In the genomic region with DNA sequence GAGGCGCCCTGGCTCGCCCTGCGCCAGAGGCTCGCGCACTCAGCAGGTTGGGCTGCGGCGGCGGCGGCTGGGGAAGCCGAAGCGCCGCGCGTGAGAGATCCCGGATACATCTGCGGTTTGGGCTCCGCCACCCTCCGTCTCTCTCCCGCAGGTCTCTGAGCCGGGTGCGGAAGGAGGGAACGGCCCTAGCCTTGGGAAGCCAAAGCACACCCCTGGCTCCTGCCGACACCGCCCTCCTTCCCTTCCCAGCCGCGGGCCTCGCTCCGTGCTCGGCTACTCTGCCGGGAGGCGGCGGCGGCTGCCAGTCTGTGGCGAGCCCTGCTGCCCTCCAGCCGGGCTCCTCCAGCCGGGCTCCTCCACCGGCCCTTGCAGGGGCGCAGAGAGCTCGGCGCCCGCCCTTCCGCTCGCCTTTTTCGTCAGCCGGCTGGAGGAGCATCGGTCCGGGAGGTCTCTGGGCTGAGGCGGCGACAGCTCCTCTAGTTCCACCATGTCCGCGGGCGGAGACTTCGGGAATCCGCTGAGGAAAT, we compare ENCODE assay signal across 8 cellular contexts. TPM values are rescaled to one million over a fixed set of nuclear protein-coding genes. Genes with fewer than 3 reads are reported as not detected.
DNase-seq lines count a peak whose midpoint lies in the region; ATAC-seq and TF ChIP-seq lines count a peak whose summit lies in the region.
"Not testable (repeated sequence)": the region's sequence is repeated elsewhere in the genome, so short reads cannot be mapped to it uniquely, and the experiment has no call there.
"Had no signal": no experiment of that assay in that cellular context is flagged by ENCODE, and none has a peak within 500 bp of the region (broad histone marks: within the 10 kb centered on the region; RNA-seq: fewer than 3 reads in every experiment).

RAB6C (plus strand) TSS at position 38 of the 527 bp plus-strand sequence; CDS start at position 488, 450 bp downstream.

- not testable (repeated sequence) for H3K9me3 ChIP-seq in MM.1S (replicated peaks; ENCODE audit: insufficient read depth, low read length); right lobe of liver; psoas muscle

- in situ Hi-C loops in astrocyte of the spinal cord (cut with HindIII; ENCODE audit: low sequenced_read_pairs), result not testable (repeated sequence)

- 2% methylated on average over 20 of the region's 54 CpGs for WGBS in right lobe of liver (ENCODE audit: insufficient coverage, low coverage, low lambda C conversion rate, missing lambda C conversion rate)
- 3% methylated on average over 39 to 54 of the region's 54 CpGs for WGBS in psoas muscle, 3 donors

- H3K9me2 ChIP-seq in MM.1S (replicated peaks; ENCODE audit: insufficient read depth, low read length), result not testable (repeated sequence)

- H3K9ac ChIP-seq in MM.1S (ENCODE audit: low read length), result not testable (repeated sequence)

- H3K4me3 ChIP-seq in MM.1S (ENCODE audit: low read length); astrocyte of the spinal cord (ENCODE audit: low read depth, low read length): not testable (repeated sequence)
- H3K4me3 ChIP-seq in right lobe of liver (peak within 1 kb of the TSS in 2 of 3 donors; percentile 7 to 38), psoas muscle (peak within 1 kb of the TSS; percentile 57)

- not testable (repeated sequence) for H3K27ac ChIP-seq in MM.1S (ENCODE audit: low read length); right lobe of liver; psoas muscle
- peak within 1 kb of the TSS; percentile 79 for H3K27ac ChIP-seq in VCaP

- peak within 1 kb of the TSS; percentile 12; the same call in 1 of the 2 replicates for H3K4me2 ChIP-seq in MM.1S (ENCODE audit: low read depth, low read length)

- not testable (repeated sequence) for H3K79me2 ChIP-seq in MM.1S (ENCODE audit: low read length)

- ATAC-seq in right lobe of liver (peak; percentile 65 to 76 (median 68)), psoas muscle (peak; percentile 34 to 67 (median 58))

- intact Hi-C loops in right lobe of liver (cut with DNase I); psoas muscle (cut with DNase I): not testable (repeated sequence)

- H2AFZ ChIP-seq in MM.1S (ENCODE audit: low read length), result not testable (repeated sequence)

- H3F3A ChIP-seq in MM.1S (ENCODE audit: insufficient read depth, low read length), result not testable (repeated sequence)

- H3K27me3 ChIP-seq in MM.1S (replicated peaks; ENCODE audit: insufficient read depth, low read length); right lobe of liver: not testable (repeated sequence)
- peaks cover 0 to 49% (median 3%) of the 10 kb centered on the region in 3 donors for H3K27me3 ChIP-seq in psoas muscle (ENCODE audit: insufficient read depth in 3 of 3, low read length in 2 of 3)

- peak; percentile 4 for DNase-seq in EL
- not testable (repeated sequence) for DNase-seq in MM.1S
- DNase-seq in astrocyte of the spinal cord (ENCODE audit: low read depth, low spot score), result peak; percentile 0
- peak; percentile 47 for DNase-seq in globus pallidus (ENCODE audit: low spot score)
- peak in 1 of 3 donors; percentile 19 for DNase-seq in right lobe of liver
- DNase-seq in psoas muscle, result peak; percentile 31 to 49

- not testable (repeated sequence) for H3K4me1 ChIP-seq in MM.1S (ENCODE audit: low read length); right lobe of liver; psoas muscle

- not testable (repeated sequence) for TF ChIP-seq POLR2A in right lobe of liver (IDR thresholded peaks at IDR 0.05)

- not testable (repeated sequence) for H3K36me3 ChIP-seq in MM.1S (replicated peaks; ENCODE audit: insufficient read depth, low read length); right lobe of liver; psoas muscle (ENCODE audit: insufficient read depth in 1 of 2, low read depth in 1 of 2)

- TF ChIP-seq CTCF in MM.1S (IDR thresholded peaks at IDR 0.05; ENCODE audit: low read length); VCaP (conservative IDR thresholded peaks at IDR 0.05); astrocyte of the spinal cord (IDR thresholded peaks at IDR 0.05; ENCODE audit: low read depth, low read length); right lobe of liver (IDR thresholded peaks at IDR 0.05); psoas muscle (IDR thresholded peaks at IDR 0.05): not testable (repeated sequence)

- not testable (repeated sequence) for H4K20me1 ChIP-seq in MM.1S (ENCODE audit: insufficient read depth, low read length)

RNA-seq across cellular contexts. Expression of gene RAB6C, which starts in this region (rescaled TPM):
- total RNA-seq in right lobe of liver, result not detected
- under 1 TPM in 3 of 4 donors, not detected in 1; 0.08 to 0.11 (median 0.09) TPM for total RNA-seq in psoas muscle
- polyA plus RNA-seq in psoas muscle, result under 1 TPM; 0.04 to 0.09 (median 0.06) TPM
- total RNA-seq: NCI-H460 had no signal

Comparison
In these comparisons a context has a peak if more than half of its experiments do, and no peak if none do; other contexts are left out.
1. Peak in ATAC-seq and H3K4me3 ChIP-seq in right lobe of liver; RNA of the gene not detected or under 1 TPM.
2. Peak in DNase-seq, ATAC-seq and H3K4me3 ChIP-seq in psoas muscle; RNA of the gene not detected or under 1 TPM.